ENCODE assay signal across 8 cellular contexts in the genomic region with DNA sequence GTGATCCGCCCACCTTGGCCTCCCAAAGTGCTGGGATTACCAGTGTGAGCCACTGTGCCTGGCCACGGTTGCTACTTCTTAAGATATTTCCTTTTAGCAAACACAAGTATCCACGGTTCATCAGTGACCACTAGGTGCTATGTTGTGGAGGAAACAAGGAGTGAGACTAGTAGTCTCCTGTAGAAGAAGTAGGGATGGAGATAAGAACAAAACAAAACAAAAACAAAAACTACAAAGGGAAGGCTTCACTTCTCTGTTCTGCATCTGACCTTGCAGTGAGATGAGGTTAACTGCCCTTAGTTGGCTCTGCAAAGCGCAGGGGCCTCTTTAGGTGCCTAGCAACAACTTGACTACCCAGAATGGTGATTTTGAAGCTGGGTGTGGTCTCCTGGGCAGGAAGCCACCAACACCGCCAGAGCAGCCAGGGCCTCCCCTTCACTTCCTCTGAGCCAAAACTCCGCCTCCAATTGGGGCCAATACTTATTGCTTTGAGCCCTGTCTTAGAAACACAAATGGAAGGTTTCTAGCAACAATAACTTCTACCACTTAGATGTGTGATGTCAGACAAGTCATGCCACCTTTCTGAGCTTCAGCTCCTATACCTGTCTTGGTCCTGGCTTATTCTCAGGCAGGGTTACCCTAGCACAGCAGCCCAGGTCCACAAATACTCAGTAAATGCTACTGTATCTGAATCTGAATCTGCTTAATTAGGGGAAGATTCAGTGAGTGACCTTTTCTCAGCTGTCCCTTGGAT. TPM values are rescaled to one million over a fixed set of nuclear protein-coding genes. Genes with fewer than 3 reads are reported as not detected.
DNase-seq lines count a peak whose midpoint lies in the region; ATAC-seq lines count a peak whose summit lies in the region.

No MANE protein-coding gene starts in this region.

- no peaks in the 10 kb centered on the region for H3K27me3 ChIP-seq in CD4-positive, alpha-beta memory T cell (ENCODE audit: insufficient read depth, low read length)

- CTCF ChIA-PET in CD4-positive, alpha-beta memory T cell (lab: Charles Lee; ENCODE audit: partially characterized antibody) = interaction anchor here (0.7 to 7.1 kb wide), 9 partner anchors 9 to 66 kb away, joined by 3 to 113 read pairs (median 5); partner anchors contain the start of gene CDC42

- peaks cover 40 to 77% (median 55%) of the 10 kb centered on the region in 4 donors for H3K4me1 Mint-ChIP-seq in CD4-positive, alpha-beta memory T cell

- no peaks in the 10 kb centered on the region for H3K9me3 Mint-ChIP-seq in CD4-positive, alpha-beta memory T cell

- no peaks in the 10 kb centered on the region for H3K36me3 Mint-ChIP-seq in CD4-positive, alpha-beta memory T cell

- peak; percentile 93 to 99 (median 98) for DNase-seq in CD4-positive, alpha-beta memory T cell
- DNase-seq in OCI-M2 (lab: John Stamatoyannopoulos, UW; ENCODE audit: unreplicated experiment) (peak; percentile 31), Right ventricle myocardium inferior (ENCODE audit: missing footprints) (peak; percentile 85), NCI-H526 (lab: John Stamatoyannopoulos, UW) (no peak)
- peak; percentile 84 to 88 for DNase-seq in activated T-cell treated with anti-CD3 and anti-CD28 coated beads, Interleukin-2, amount 50 U/mL, for 48 hours
- DNase-seq in stimulated activated CD4-positive, alpha-beta T cell treated with anti-CD3 and anti-CD28 coated beads, Interleukin-12 subunit alpha, Interleukin-12 subunit beta, amount 100 ng/mL, for 48 hours (ENCODE audit: low read depth in 2 of 3, low spot score in 1 of 3) = peak; percentile 77 to 83 (median 79)

- H3K9me3 ChIP-seq in CD4-positive, alpha-beta memory T cell (ENCODE audit: control insufficient read depth in 1 of 2, low read length in 2 of 2) = no peaks in the 10 kb centered on the region

- no peaks in the 10 kb centered on the region for H3K27me3 Mint-ChIP-seq in CD4-positive, alpha-beta memory T cell

- H3K27ac ChIP-seq in CD4-positive, alpha-beta memory T cell (ENCODE audit: low read depth, low read length) = peak overlapping the region; percentile 86

- POLR2A ChIA-PET in CD4-positive, alpha-beta memory T cell (lab: Charles Lee; ENCODE audit: partially characterized antibody) = interaction anchor here (0.6 to 23.8 kb wide), 15 partner anchors 13 to 746 kb away, joined by 3 to 874 read pairs (median 7); partner anchors contain the start of genes CDC42 and USP48

- H3K36me3 ChIP-seq in CD4-positive, alpha-beta memory T cell (ENCODE audit: insufficient read depth, low read length) = no peaks in the 10 kb centered on the region

- ATAC-seq in GM19351 (IDR thresholded peaks at IDR 0.05; ENCODE audit: unreplicated experiment) (peak; percentile 98), HG03439 (IDR thresholded peaks at IDR 0.05; ENCODE audit: unreplicated experiment) (peak; percentile 95), Right ventricle myocardium inferior (peak; percentile 83)

- H3K27ac Mint-ChIP-seq in CD4-positive, alpha-beta memory T cell = peak overlapping the region; percentile 94 to 100 (median 99)

- H3K4me3 Mint-ChIP-seq in CD4-positive, alpha-beta memory T cell = peak overlapping the region; percentile 78 to 89 (median 84)

- H3K4me1 ChIP-seq in CD4-positive, alpha-beta memory T cell (ENCODE audit: insufficient read depth, low read length) = peaks cover 76% of the 10 kb centered on the region

- intact Hi-C loops in CD4-positive, alpha-beta memory T cell (cut with micrococcal nuclease) = loop anchor here (1.0 kb wide), 2 partner anchors 13 to 14 kb away; partner anchors contain the start of gene CDC42
- intact Hi-C loops in Right ventricle myocardium inferior (cut with DNase I) = no loop called here

- peak overlapping the region; percentile 24 to 53 for H3K4me3 ChIP-seq in CD4-positive, alpha-beta memory T cell (ENCODE audit: low read length in 2 of 2)

RNA-seq across cellular contexts. Expression of gene CDC42, which starts 12.7 kb away (rescaled TPM):
- total RNA-seq in CD4-positive, alpha-beta memory T cell = 100 to 1,000 TPM; 195 to 202 TPM
- polyA plus RNA-seq in CD4-positive, alpha-beta memory T cell = 100 to 1,000 TPM; 159 to 320 TPM
- total RNA-seq in Right ventricle myocardium inferior = 151 TPM

RNA-seq across cellular contexts. Expression of gene CELA3A, which starts 38.3 kb away (rescaled TPM):
- not detected for total RNA-seq in CD4-positive, alpha-beta memory T cell
- polyA plus RNA-seq in CD4-positive, alpha-beta memory T cell = not detected
- total RNA-seq in Right ventricle myocardium inferior = not detected

Comparison
In these comparisons a context has a peak if more than half of its experiments do, and no peak if none do; other contexts are left out.
1. DNase-seq: peak in CD4-positive, alpha-beta memory T cell (5 of 5), OCI-M2 (single experiment), activated T-cell treated with anti-CD3 and anti-CD28 coated beads, Interleukin-2, amount 50 U/mL, for 48 hours (2 of 2), Right ventricle myocardium inferior (single experiment) and stimulated activated CD4-positive, alpha-beta T cell treated with anti-CD3 and anti-CD28 coated beads, Interleukin-12 subunit alpha, Interleukin-12 subunit beta, amount 100 ng/mL, for 48 hours (3 of 3); none in NCI-H526 (0 of 2).
2. Peak in every context shown above with its lines, with median percentiles within 50 percentile points of each other: ATAC-seq.